In genomic region chr17:43175213-43176118, GRCh38 we compare ENCODE assay signal across 2 cellular contexts.
TF ChIP-seq lines count a peak whose summit lies in the region.

No MANE protein-coding gene starts in this region.

TF ChIP-seq in A549, 52 proteins besides CTCF, POLR2A, EP300 and RAD21:
- TF ChIP-seq ZNF302 (CRISPR knock-in tag; IDR thresholded peaks at IDR 0.05), result no peak
TF ChIP-seq in A549: peak in this region for 0.

TF ChIP-seq in K562, 482 proteins besides CTCF, POLR2A, EP300 and RAD21:
- TF ChIP-seq HMBOX1 (IDR thresholded peaks at IDR 0.05) (peak; percentile 21; the same call in 1 of the 2 replicates), HDAC6 (IDR thresholded peaks at IDR 0.05; ENCODE audit: low read depth, low read length) (no peak), ZNF316 (IDR thresholded peaks at IDR 0.05) (peak; percentile 37; the same call in 1 of the 2 replicates)
